ENCODE assay signal across 16 cellular contexts in genomic region chr21:41886331-41886730, GRCh38. TPM values are rescaled to one million over a fixed set of nuclear protein-coding genes. Genes with fewer than 3 reads are reported as not detected.
DNase-seq lines count a peak whose midpoint lies in the region; ATAC-seq and TF ChIP-seq lines count a peak whose summit lies in the region.
"Had no signal": no experiment of that assay in that cellular context is flagged by ENCODE, and none has a peak within 500 bp of the region (broad histone marks: within the 10 kb centered on the region; RNA-seq: fewer than 3 reads in every experiment).

No MANE protein-coding gene starts in this region.

- no peaks in the 10 kb centered on the region for H3K9me2 ChIP-seq in OCI-LY7 (ENCODE audit: insufficient read depth, low read length)

- H4K20me1 ChIP-seq in OCI-LY7 (ENCODE audit: insufficient read depth, low read length) = no peaks in the 10 kb centered on the region

- no TSS peak for BruUV-seq in OCI-LY7 (replicated peaks; lab: Mats Ljungman, UMichigan)

- H3K4me1 ChIP-seq in OCI-LY7 (ENCODE audit: insufficient read depth, low read length, poor library complexity, severe bottlenecking) = peaks cover 14% of the 10 kb centered on the region
- peaks cover 0 to 23% (median 0%) of the 10 kb centered on the region in 6 donors for H3K4me1 ChIP-seq in spleen

- ATAC-seq in T-helper 17 cell (no peak), HG02678 (IDR thresholded peaks at IDR 0.05; ENCODE audit: unreplicated experiment) (no peak), GM18517 (IDR thresholded peaks at IDR 0.05; ENCODE audit: unreplicated experiment) (no peak)

- H3K4me1 Mint-ChIP-seq in T-helper 17 cell = no peaks in the 10 kb centered on the region
- H3K4me1 Mint-ChIP-seq: CD4-positive, alpha-beta memory T cell had no signal

- H3K9me3 ChIP-seq in KOPT-K1 (ENCODE audit: insufficient read depth, low read length, poor library complexity, severe bottlenecking) = no peaks in the 10 kb centered on the region
- no peaks in the 10 kb centered on the region for H3K9me3 ChIP-seq in OCI-LY7 (ENCODE audit: low read length)
- H3K9me3 ChIP-seq in spleen = no peaks in the 10 kb centered on the region
- H3K9me3 ChIP-seq in T-helper 17 cell (ENCODE audit: control insufficient read depth, low read length, poor library complexity, severe bottlenecking) = no peaks in the 10 kb centered on the region

- H3K36me3 Mint-ChIP-seq in T-helper 17 cell (ENCODE audit: low read depth) = no peaks in the 10 kb centered on the region
- H3K36me3 Mint-ChIP-seq: CD4-positive, alpha-beta memory T cell had no signal

- H3K4me3 Mint-ChIP-seq in T-helper 17 cell = no peak overlapping the region
- H3K4me3 Mint-ChIP-seq: CD4-positive, alpha-beta memory T cell had no signal

- H3K27ac Mint-ChIP-seq in T-helper 17 cell = no peak overlapping the region
- H3K27ac Mint-ChIP-seq: CD4-positive, alpha-beta memory T cell had no signal

- peak overlapping the region; percentile 61; the same call in 1 of the 2 replicates for H2AFZ ChIP-seq in OCI-LY7 (ENCODE audit: low read length)
- H2AFZ ChIP-seq: GM23248 had no signal

- TF ChIP-seq POLR2A in spleen (IDR thresholded peaks at IDR 0.05) = no peak

- no peak overlapping the region for H3K4me3 ChIP-seq in OCI-LY7 (ENCODE audit: low read depth, low read length, poor library complexity, severe bottlenecking)
- no peak overlapping the region for H3K4me3 ChIP-seq in spleen
- H3K4me3 ChIP-seq: GM23248 had no signal

- WGBS in spleen, 5 donors = 70 to 84% (median 82%) methylated on average over 7 of the region's 7 CpGs

- intact Hi-C loops in OCI-LY7 (cut with micrococcal nuclease; ENCODE audit: unreplicated experiment) (no loop called here), spleen (cut with DNase I; ENCODE audit: low total_unique reads) (no loop called here)

- POLR2A ChIA-PET in OCI-LY7 (lab: Charles Lee) = interaction anchor here (1.0 kb wide), 1 partner anchor 9 kb away, joined by 3 read pairs; no protein-coding TSS in a partner anchor

- H3K27me3 ChIP-seq in spleen (replicated peaks in 1 of 7) = no peaks in the 10 kb centered on the region

- peak; percentile 57 for DNase-seq in NCI-H2107 treated with DMSO at 0.1 percent for 48 hours (lab: John Stamatoyannopoulos, UW; ENCODE audit: unreplicated experiment)
- DNase-seq in NCI-H2107 (lab: John Stamatoyannopoulos, UW) = no peak
- peak; percentile 21 for DNase-seq in OCI-LY7 (ENCODE audit: low spot score)
- DNase-seq in spleen = peak; percentile 22
- no peak for DNase-seq in T-helper 17 cell
- DNase-seq: 8988T; CD4-positive, alpha-beta memory T cell; DND-41; GF-D8; GM23248; H7; IMR-90 had no signal

- CTCF ChIA-PET in OCI-LY7 (lab: Charles Lee; ENCODE audit: unreplicated experiment) = interaction anchor here (0.6 to 0.8 kb wide), 2 partner anchors 39 to 231 kb away, joined by 3 read pairs; no protein-coding TSS in a partner anchor

- H3K27me3 Mint-ChIP-seq in T-helper 17 cell = no peaks in the 10 kb centered on the region
- H3K27me3 Mint-ChIP-seq: CD4-positive, alpha-beta memory T cell had no signal

- H3K4me2 ChIP-seq in OCI-LY7 (ENCODE audit: low read length) = no peak overlapping the region

- peaks cover 7% of the 10 kb centered on the region; the same call in 1 of the 2 replicates for H3K36me3 ChIP-seq in KOPT-K1 (ENCODE audit: insufficient read depth, low read length)
- H3K36me3 ChIP-seq in OCI-LY7 (ENCODE audit: insufficient read depth, low read length) = no peaks in the 10 kb centered on the region
- H3K36me3 ChIP-seq in spleen = peaks cover 0 to 41% (median 2%) of the 10 kb centered on the region in 6 donors

- no peak for TF ChIP-seq CTCF in OCI-LY7 (conservative IDR thresholded peaks at IDR 0.05; ENCODE audit: low read length)
- no peak for TF ChIP-seq CTCF in spleen (IDR thresholded peaks at IDR 0.05 in 8 of 11, conservative IDR thresholded peaks at IDR 0.05 in 3 of 11)

- H3K27ac ChIP-seq in KOPT-K1 (ENCODE audit: low read depth, low read length, poor library complexity, severe bottlenecking) (peak overlapping the region; percentile 70), OCI-LY7 (ENCODE audit: low read depth, low read length, poor library complexity, severe bottlenecking) (no peak overlapping the region), spleen (no peak overlapping the region)
- H3K27ac ChIP-seq: C4-2B, GM23248 had no signal

- no peaks in the 10 kb centered on the region for H3K79me2 ChIP-seq in OCI-LY7 (ENCODE audit: insufficient read depth, low read depth, low read length)

RNA-seq across cellular contexts. Expression of gene PRDM15, which starts 7.2 kb away (rescaled TPM):
- 19.7 and 30.5 TPM in 2 replicates for total RNA-seq in OCI-LY7 (2014; rRNA removed; shearing (Covaris generic))
- total RNA-seq in OCI-LY7 (2022) = 30.2 and 31.7 TPM in 2 replicates
- total RNA-seq in spleen = 10 to 100 TPM in 6 of 7 donors, 1 to 10 TPM in 1; 8.4 to 18.0 (median 12.2) TPM
- 1 to 10 TPM; 4.4 to 6.5 (median 6.0) TPM for polyA plus RNA-seq in spleen
- total RNA-seq in T-helper 17 cell = 10 to 100 TPM; 11.0 to 13.4 TPM

Comparison
In these comparisons a context has a peak if more than half of its experiments do, and no peak if none do; other contexts are left out.
1. DNase-seq: peak in NCI-H2107 treated with DMSO at 0.1 percent for 48 hours (single experiment), OCI-LY7 (single experiment) and spleen (single experiment); none in NCI-H2107 (single experiment) and T-helper 17 cell (0 of 3).